ENCODE assay signal across 13 cellular contexts in the genomic region with DNA sequence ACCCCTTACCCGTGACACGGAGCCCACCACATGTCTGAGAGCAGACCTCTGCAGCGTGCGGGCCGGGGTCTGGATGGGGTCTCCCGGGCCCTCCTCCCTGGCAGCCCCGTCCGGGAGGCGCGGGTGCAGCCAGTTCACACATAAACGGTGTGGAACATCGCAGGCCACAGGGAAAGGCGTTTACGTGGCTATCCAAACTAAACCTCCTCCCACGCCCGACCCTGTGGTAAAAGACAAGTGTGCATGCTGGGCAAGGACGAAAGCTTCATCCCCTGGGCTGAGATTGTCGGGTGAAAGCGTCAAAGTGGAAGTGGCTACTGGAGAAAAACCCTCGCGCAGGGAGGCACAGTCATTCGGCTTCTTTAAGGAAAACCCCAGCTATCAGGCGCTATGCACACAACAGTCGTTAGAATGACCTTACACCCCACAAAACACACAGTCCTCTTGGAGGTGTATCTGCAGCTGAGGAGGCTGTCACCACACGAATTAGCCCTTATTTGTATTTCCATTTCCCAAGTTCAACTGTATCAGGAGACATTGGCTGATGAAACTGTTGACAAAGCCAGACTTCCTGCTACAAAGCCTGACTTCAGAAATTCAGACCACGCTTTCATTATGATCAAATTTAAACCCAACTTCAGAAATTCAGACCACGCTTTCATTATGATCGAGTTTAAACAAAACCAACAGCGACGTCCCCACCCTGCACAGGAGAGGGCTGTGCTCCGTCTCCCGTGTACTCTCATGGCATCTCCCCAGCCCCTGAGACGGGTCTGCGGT. TPM values are rescaled to one million over a fixed set of nuclear protein-coding genes. Genes with fewer than 3 reads are reported as not detected.
DNase-seq lines count a peak whose midpoint lies in the region; ATAC-seq, FAIRE-seq and TF ChIP-seq lines count a peak whose summit lies in the region.
"Had no signal": no experiment of that assay in that cellular context is flagged by ENCODE, and none has a peak within 500 bp of the region (broad histone marks: within the 10 kb centered on the region; RNA-seq: fewer than 3 reads in every experiment).

No MANE protein-coding gene starts in this region.

- no peak overlapping the region for H3K27ac Mint-ChIP-seq in CD4-positive, alpha-beta T cell
- H3K27ac Mint-ChIP-seq: activated naive CD8-positive, alpha-beta T cell had no signal

- H3K27me3 Mint-ChIP-seq in CD4-positive, alpha-beta T cell, result no peaks in the 10 kb centered on the region
- H3K27me3 Mint-ChIP-seq: activated naive CD8-positive, alpha-beta T cell had no signal

- no peak overlapping the region for H3K4me3 Mint-ChIP-seq in CD4-positive, alpha-beta T cell
- H3K4me3 Mint-ChIP-seq: activated naive CD8-positive, alpha-beta T cell had no signal

- H3K4me3 ChIP-seq in GM06990 (replicated peaks; ENCODE audit: low read depth, low read length), result peak overlapping the region; percentile 33
- H3K4me3 ChIP-seq in kidney (ENCODE audit: low read length in 2 of 2), result no peak overlapping the region

- CTCF ChIA-PET in CD4-positive, alpha-beta T cell (lab: Charles Lee), result interaction anchor here (1.4 kb wide), 1 partner anchor 17 kb away, joined by 3 read pairs; no protein-coding TSS in a partner anchor

- peaks cover 11% of the 10 kb centered on the region for H3K36me3 ChIP-seq in GM06990 (ENCODE audit: control insufficient read depth, insufficient read depth, low read length)
- peaks cover 0 to 4% of the 10 kb centered on the region in 2 donors for H3K36me3 ChIP-seq in kidney (ENCODE audit: control insufficient read depth in 1 of 2, insufficient read depth in 2 of 2, low read length in 2 of 2)

- H3K4me1 Mint-ChIP-seq in CD4-positive, alpha-beta T cell (ENCODE audit: low read depth), result peaks cover 17% of the 10 kb centered on the region

- peaks cover 6 to 19% of the 10 kb centered on the region in 2 donors for H3K4me1 ChIP-seq in kidney (ENCODE audit: control insufficient read depth in 1 of 2, insufficient read depth in 1 of 2, low read depth in 1 of 2, low read length in 2 of 2)

- FAIRE-seq in kidney (lab: Jason Lieb, UNC), result no peak

- intact Hi-C loops in kidney (cut with DNase I), result no loop called here
- intact Hi-C loops in CD4-positive, alpha-beta T cell (cut with DNase I, micrococcal nuclease), result no loop called here

- POLR2A ChIA-PET in CD4-positive, alpha-beta T cell (lab: Charles Lee), result interaction anchor here (0.9 kb wide), 1 partner anchor 36 kb away, joined by 3 read pairs; no protein-coding TSS in a partner anchor

- H3K9me3 Mint-ChIP-seq in CD4-positive, alpha-beta T cell, result no peaks in the 10 kb centered on the region

- H3K9me3 ChIP-seq in kidney (ENCODE audit: control insufficient read depth in 1 of 2, low read length in 2 of 2), result no peaks in the 10 kb centered on the region
- H3K9me3 ChIP-seq in CD4-positive, alpha-beta T cell (ENCODE audit: control insufficient read depth, low read length), result no peaks in the 10 kb centered on the region

- H3K9ac ChIP-seq in kidney (ENCODE audit: low read length in 2 of 2), result peak overlapping the region in 1 of 2 donors; percentile 34

- peaks cover 1% of the 10 kb centered on the region for H3K36me3 Mint-ChIP-seq in CD4-positive, alpha-beta T cell (ENCODE audit: low read depth)

- no peak for TF ChIP-seq CTCF in GM06990 (IDR thresholded peaks at IDR 0.05; ENCODE audit: insufficient read depth, low read length, poor library complexity, severe bottlenecking)
- TF ChIP-seq CTCF in kidney (IDR thresholded peaks at IDR 0.05; ENCODE audit: borderline replicate concordance, extremely low read depth, insufficient read depth), result no peak
- no peak for TF ChIP-seq CTCF in CD4-positive, alpha-beta T cell (IDR thresholded peaks at IDR 0.05)

- ATAC-seq in GM19023 (IDR thresholded peaks at IDR 0.05; ENCODE audit: unreplicated experiment), result peak; percentile 53
- ATAC-seq in HG03439 (IDR thresholded peaks at IDR 0.05; ENCODE audit: unreplicated experiment), result peak; percentile 39
- ATAC-seq in CD4-positive, alpha-beta T cell (ENCODE audit: poor library complexity), result no peak
- ATAC-seq in HG03280 (IDR thresholded peaks at IDR 0.05; ENCODE audit: unreplicated experiment), result no peak
- ATAC-seq: HCT116 had no signal

- DNase-seq in GM06990 (ENCODE audit: extremely low read depth, insufficient read length) (peak; percentile 67), kidney (peak; percentile 71), NOMO-1 (lab: John Stamatoyannopoulos, UW; ENCODE audit: unreplicated experiment in 2 of 2) (no peak), activated gamma-delta T cell (lab: John Stamatoyannopoulos, UW) (no peak)
- DNase-seq in CD4-positive, alpha-beta T cell, result no peak
- DNase-seq: DND-41, mesenchymal stem cell, SIG-M5 had no signal

- no peaks in the 10 kb centered on the region for H3K27me3 ChIP-seq in GM06990 (replicated peaks; ENCODE audit: control insufficient read depth, insufficient read depth, low read length)
- no peaks in the 10 kb centered on the region for H3K27me3 ChIP-seq in CD4-positive, alpha-beta T cell (ENCODE audit: control insufficient read depth, insufficient read depth, low read length)

- no peak overlapping the region for H3K27ac ChIP-seq in kidney (ENCODE audit: low read depth in 2 of 2, low read length in 2 of 2)
- no peak overlapping the region for H3K27ac ChIP-seq in CD4-positive, alpha-beta T cell (ENCODE audit: low read depth, low read length)

RNA-seq across cellular contexts. Expression of a gene that starts 15.3 kb away (rescaled TPM):
- total RNA-seq in kidney, result 5.2 TPM
- polyA plus RNA-seq in kidney (ENCODE audit: insufficient read depth, low read depth, low replicate concordance), result 4.8 TPM
- not detected for total RNA-seq in CD4-positive, alpha-beta T cell

RNA-seq across cellular contexts. Expression of a gene that starts 56.8 kb away (rescaled TPM):
- 21.9 TPM for total RNA-seq in kidney
- 27.6 TPM for polyA plus RNA-seq in kidney (ENCODE audit: insufficient read depth, low read depth, low replicate concordance)
- total RNA-seq in CD4-positive, alpha-beta T cell, result 10 to 100 TPM; 92.3 to 92.5 TPM

RNA-seq across cellular contexts. Expression of a gene that starts 58.9 kb away (rescaled TPM):
- total RNA-seq in kidney, result 10.3 TPM
- 7.6 TPM for polyA plus RNA-seq in kidney (ENCODE audit: insufficient read depth, low read depth, low replicate concordance)
- 10 to 100 TPM in 1 of 2 experiments, 1 to 10 TPM in 1; 9.9 to 13.7 TPM for total RNA-seq in CD4-positive, alpha-beta T cell

Comparison
In these comparisons a context has a peak if more than half of its experiments do, and no peak if none do; other contexts are left out.
1. DNase-seq: peak in GM06990 (single experiment) and kidney (single experiment); none in CD4-positive, alpha-beta T cell (0 of 10), NOMO-1 (0 of 2) and activated gamma-delta T cell (single experiment).
2. ATAC-seq: peak in GM19023 (single experiment) and HG03439 (single experiment); none in CD4-positive, alpha-beta T cell (single experiment) and HG03280 (single experiment).